Comparison of ENCODE assay signal across 1 cellular context in the genomic region with DNA sequence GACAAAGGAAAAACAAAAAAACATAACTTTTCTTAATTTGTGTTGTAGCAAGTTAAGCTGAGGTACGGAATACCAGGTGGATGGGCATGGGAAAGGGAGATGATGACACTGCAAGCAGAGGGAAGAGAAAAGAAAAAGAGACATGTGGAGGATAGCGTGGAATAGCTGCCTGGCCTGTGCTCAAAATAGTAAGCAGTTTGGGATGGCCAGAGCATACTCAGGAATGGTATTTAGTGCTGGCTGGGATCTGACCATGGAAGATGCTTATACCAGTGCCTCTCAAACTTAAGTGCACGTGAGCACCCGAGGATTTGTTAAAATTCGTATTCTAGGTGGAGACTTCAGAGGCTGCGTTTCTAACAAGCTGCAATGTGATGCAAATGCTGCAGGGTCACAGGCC.
TF ChIP-seq lines count a peak whose summit lies in the region.

No MANE protein-coding gene starts in this region.

TF ChIP-seq in IMR-90, 13 proteins besides CTCF, POLR2A, EP300 and RAD21:
- TF ChIP-seq CEBPB (IDR thresholded peaks at IDR 0.05; ENCODE audit: low read depth, low read length) = no peak
- no peak for TF ChIP-seq CHD1 (IDR thresholded peaks at IDR 0.05; ENCODE audit: low read depth, low read length)
- no peak for TF ChIP-seq RFX5 (IDR thresholded peaks at IDR 0.05; ENCODE audit: low read depth, low read length)
- no peak for TF ChIP-seq MAZ (IDR thresholded peaks at IDR 0.05; ENCODE audit: borderline replicate concordance, low read depth, low read length)
- TF ChIP-seq MXI1 (IDR thresholded peaks at IDR 0.05; ENCODE audit: borderline replicate concordance, low read depth, low read length) = no peak
- no peak for TF ChIP-seq RCOR1 (IDR thresholded peaks at IDR 0.05; ENCODE audit: insufficient replicate concordance, low read length)
- TF ChIP-seq FOS (IDR thresholded peaks at IDR 0.05; ENCODE audit: low read depth, low read length) = no peak
- TF ChIP-seq ELK1 (IDR thresholded peaks at IDR 0.05; ENCODE audit: borderline replicate concordance, low read depth, low read length) = no peak
- no peak for TF ChIP-seq BHLHE40 (IDR thresholded peaks at IDR 0.05; ENCODE audit: low read depth, low read length)
- no peak for TF ChIP-seq SMC3 (IDR thresholded peaks at IDR 0.05; ENCODE audit: low read depth, low read length)
- no peak for TF ChIP-seq MAFK (IDR thresholded peaks at IDR 0.05; ENCODE audit: low read depth, low read length)
